Comparison of ENCODE assay signal across 1 cellular context in the genomic region with DNA sequence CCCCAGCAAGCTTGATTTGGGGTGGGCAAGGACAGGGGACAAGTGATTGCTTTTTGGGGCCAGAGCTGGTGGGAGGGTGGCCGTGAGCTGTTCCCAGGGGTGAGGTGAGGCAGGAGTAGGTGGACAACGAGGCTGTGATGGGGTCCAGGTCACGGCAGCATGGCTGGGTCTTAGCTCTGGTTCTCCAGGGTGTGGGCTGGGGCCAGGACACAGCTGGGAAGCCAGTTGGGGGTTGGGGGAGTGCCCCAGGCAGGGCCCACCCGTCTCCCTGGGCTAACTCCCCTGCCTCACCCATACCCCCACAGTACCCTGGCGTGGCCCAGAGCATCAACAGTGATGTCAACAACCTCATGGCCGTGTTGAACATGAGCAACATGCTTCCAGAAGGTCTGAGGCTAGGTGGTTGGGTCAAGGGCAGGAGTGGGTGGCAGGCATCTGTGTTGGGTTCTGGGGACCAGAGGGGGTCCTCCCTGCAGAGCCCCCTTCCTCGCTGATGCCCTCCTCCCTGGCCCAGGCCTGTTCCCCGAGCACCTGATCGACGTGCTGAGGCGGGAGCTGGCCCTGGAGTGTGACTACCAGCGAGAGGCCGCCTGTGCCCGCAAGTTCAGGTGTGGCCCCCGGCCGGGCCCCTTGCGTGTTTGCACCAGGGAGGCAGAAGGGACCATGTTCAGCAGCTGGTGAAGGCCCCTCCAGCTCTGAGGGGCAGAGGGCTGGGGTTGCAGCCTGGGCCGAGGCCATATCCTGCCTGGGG.
TF ChIP-seq lines count a peak whose summit lies in the region.

No MANE protein-coding gene starts in this region.

TF ChIP-seq in HEK293, 187 proteins besides CTCF, POLR2A, EP300 and RAD21 (continued from another document):
- TF ChIP-seq, protein P1, sequence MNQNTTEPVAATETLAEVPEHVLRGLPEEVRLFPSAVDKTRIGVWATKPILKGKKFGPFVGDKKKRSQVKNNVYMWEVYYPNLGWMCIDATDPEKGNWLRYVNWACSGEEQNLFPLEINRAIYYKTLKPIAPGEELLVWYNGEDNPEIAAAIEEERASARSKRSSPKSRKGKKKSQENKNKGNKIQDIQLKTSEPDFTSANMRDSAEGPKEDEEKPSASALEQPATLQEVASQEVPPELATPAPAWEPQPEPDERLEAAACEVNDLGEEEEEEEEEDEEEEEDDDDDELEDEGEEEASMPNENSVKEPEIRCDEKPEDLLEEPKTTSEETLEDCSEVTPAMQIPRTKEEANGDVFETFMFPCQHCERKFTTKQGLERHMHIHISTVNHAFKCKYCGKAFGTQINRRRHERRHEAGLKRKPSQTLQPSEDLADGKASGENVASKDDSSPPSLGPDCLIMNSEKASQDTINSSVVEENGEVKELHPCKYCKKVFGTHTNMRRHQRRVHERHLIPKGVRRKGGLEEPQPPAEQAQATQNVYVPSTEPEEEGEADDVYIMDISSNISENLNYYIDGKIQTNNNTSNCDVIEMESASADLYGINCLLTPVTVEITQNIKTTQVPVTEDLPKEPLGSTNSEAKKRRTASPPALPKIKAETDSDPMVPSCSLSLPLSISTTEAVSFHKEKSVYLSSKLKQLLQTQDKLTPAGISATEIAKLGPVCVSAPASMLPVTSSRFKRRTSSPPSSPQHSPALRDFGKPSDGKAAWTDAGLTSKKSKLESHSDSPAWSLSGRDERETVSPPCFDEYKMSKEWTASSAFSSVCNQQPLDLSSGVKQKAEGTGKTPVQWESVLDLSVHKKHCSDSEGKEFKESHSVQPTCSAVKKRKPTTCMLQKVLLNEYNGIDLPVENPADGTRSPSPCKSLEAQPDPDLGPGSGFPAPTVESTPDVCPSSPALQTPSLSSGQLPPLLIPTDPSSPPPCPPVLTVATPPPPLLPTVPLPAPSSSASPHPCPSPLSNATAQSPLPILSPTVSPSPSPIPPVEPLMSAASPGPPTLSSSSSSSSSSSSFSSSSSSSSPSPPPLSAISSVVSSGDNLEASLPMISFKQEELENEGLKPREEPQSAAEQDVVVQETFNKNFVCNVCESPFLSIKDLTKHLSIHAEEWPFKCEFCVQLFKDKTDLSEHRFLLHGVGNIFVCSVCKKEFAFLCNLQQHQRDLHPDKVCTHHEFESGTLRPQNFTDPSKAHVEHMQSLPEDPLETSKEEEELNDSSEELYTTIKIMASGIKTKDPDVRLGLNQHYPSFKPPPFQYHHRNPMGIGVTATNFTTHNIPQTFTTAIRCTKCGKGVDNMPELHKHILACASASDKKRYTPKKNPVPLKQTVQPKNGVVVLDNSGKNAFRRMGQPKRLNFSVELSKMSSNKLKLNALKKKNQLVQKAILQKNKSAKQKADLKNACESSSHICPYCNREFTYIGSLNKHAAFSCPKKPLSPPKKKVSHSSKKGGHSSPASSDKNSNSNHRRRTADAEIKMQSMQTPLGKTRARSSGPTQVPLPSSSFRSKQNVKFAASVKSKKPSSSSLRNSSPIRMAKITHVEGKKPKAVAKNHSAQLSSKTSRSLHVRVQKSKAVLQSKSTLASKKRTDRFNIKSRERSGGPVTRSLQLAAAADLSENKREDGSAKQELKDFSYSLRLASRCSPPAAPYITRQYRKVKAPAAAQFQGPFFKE (tag by site-specific recombination; IDR thresholded peaks at IDR 0.05; ENCODE audit: borderline replicate concordance) = no peak
- TF ChIP-seq SCRT2 (tag by site-specific recombination; IDR thresholded peaks at IDR 0.05) (no peak), ZNF138 (tag by site-specific recombination; IDR thresholded peaks at IDR 0.05; ENCODE audit: borderline replicate concordance) (no peak), ZBTB48 (tag by site-specific recombination; IDR thresholded peaks at IDR 0.05) (no peak), ZNF274 (IDR thresholded peaks at IDR 0.05; ENCODE audit: low read length) (no peak), ZNF274 (tag by site-specific recombination; IDR thresholded peaks at IDR 0.05; ENCODE audit: borderline replicate concordance) (no peak), ZBTB7A (tag by site-specific recombination; IDR thresholded peaks at IDR 0.05; ENCODE audit: low read depth) (no peak), ZNF791 (tag by site-specific recombination; IDR thresholded peaks at IDR 0.05) (no peak), ZNF830 (tag by site-specific recombination; IDR thresholded peaks at IDR 0.05; ENCODE audit: low read depth) (no peak)
- TF ChIP-seq, protein P2, sequence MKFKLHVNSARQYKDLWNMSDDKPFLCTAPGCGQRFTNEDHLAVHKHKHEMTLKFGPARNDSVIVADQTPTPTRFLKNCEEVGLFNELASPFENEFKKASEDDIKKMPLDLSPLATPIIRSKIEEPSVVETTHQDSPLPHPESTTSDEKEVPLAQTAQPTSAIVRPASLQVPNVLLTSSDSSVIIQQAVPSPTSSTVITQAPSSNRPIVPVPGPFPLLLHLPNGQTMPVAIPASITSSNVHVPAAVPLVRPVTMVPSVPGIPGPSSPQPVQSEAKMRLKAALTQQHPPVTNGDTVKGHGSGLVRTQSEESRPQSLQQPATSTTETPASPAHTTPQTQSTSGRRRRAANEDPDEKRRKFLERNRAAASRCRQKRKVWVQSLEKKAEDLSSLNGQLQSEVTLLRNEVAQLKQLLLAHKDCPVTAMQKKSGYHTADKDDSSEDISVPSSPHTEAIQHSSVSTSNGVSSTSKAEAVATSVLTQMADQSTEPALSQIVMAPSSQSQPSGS (tag by site-specific recombination; IDR thresholded peaks at IDR 0.05; ENCODE audit: low read depth) = no peak
